Comparison of ENCODE assay signal across 1 cellular context in genomic region chr10:73358331-73359279, GRCh38.
TF ChIP-seq lines count a peak whose summit lies in the region.

Gene CFAP70, minus strand, starts transcription at chr10:73358864. Its CDS starts 4,068 bp downstream, at chr10:73354796.

TF ChIP-seq in A549, 52 proteins besides CTCF, POLR2A, EP300 and RAD21 (continued from another document):
- peak; percentile 99 for TF ChIP-seq REST (IDR thresholded peaks at IDR 0.05)
- TF ChIP-seq HOXA7 (CRISPR knock-in tag; IDR thresholded peaks at IDR 0.05), result no peak
- TF ChIP-seq CHD2 (IDR thresholded peaks at IDR 0.05; ENCODE audit: low read length, partially characterized antibody), result peak; percentile 98
